In genomic region chr15:98939311-98940080, GRCh38 we compare ENCODE assay signal across 19 cellular contexts.
"Had no signal": no experiment of that assay in that cellular context is flagged by ENCODE, and none has a peak within 500 bp of the region (broad histone marks: within the 10 kb centered on the region; RNA-seq: fewer than 3 reads in every experiment).

No MANE protein-coding gene starts in this region.

- H3K9me3 Mint-ChIP-seq: nephron progenitor cell; stimulated activated naive B cell treated with anti-CD40 and anti-IgM and Interleukin-4, amounts not matched to agents 10 μg/mL and 1 μg/mL and 100 μg/mL, for 72 hours; stimulated activated naive CD8-positive, alpha-beta T cell treated with anti-CD3 and anti-CD28 coated beads, Interleukin-15, amount 100 ng/mL, for 72 hours had no signal

- H3K27me3 Mint-ChIP-seq: naive thymus-derived CD4-positive, alpha-beta T cell; stimulated activated naive B cell treated with anti-CD40 and anti-IgM and Interleukin-4, amounts not matched to agents 10 μg/mL and 1 μg/mL and 100 μg/mL, for 72 hours; stimulated activated naive CD8-positive, alpha-beta T cell treated with anti-CD3 and anti-CD28 coated beads, Interleukin-15, amount 100 ng/mL, for 72 hours had no signal

- H3K27ac Mint-ChIP-seq: nephron progenitor cell; stimulated activated naive B cell treated with anti-CD40 and anti-IgM and Interleukin-4, amounts not matched to agents 10 μg/mL and 1 μg/mL and 100 μg/mL, for 72 hours; stimulated activated naive CD8-positive, alpha-beta T cell treated with anti-CD3 and anti-CD28 coated beads, Interleukin-15, amount 100 ng/mL, for 72 hours had no signal

- H3K4me3 ChIP-seq: coronary artery, hepatocyte, lung, testis, transverse colon had no signal

- H3K27me3 ChIP-seq: hepatocyte, testis, transverse colon had no signal

- DNase-seq: effector CD8-positive, alpha-beta T cell; foreskin melanocyte; head of caudate nucleus; kidney; left cardiac atrium; left ventricle myocardium superior; mesenchymal stem cell; naive thymus-derived CD4-positive, alpha-beta T cell; nephron progenitor cell; stimulated activated CD4-positive, alpha-beta T cell treated with anti-CD3 and anti-CD28 coated beads, Interleukin-2, amount 100 ng/mL, for 24 hours; stimulated activated CD4-positive, alpha-beta T cell treated with anti-CD3 and anti-CD28 coated beads, Interleukin-4, amount 100 ng/mL, for 4 hours; stimulated activated naive B cell treated with anti-CD40 and anti-IgM and Interleukin-4, amounts not matched to agents 10 μg/mL and 1 μg/mL and 100 μg/mL, for 72 hours; stimulated activated naive CD8-positive, alpha-beta T cell treated with anti-CD3 and anti-CD28 coated beads, Interleukin-15, amount 100 ng/mL, for 72 hours; testis; transverse colon had no signal

- H3K4me1 ChIP-seq: testis had no signal

- H3K4me3 Mint-ChIP-seq: naive thymus-derived CD4-positive, alpha-beta T cell; nephron progenitor cell; stimulated activated naive B cell treated with anti-CD40 and anti-IgM and Interleukin-4, amounts not matched to agents 10 μg/mL and 1 μg/mL and 100 μg/mL, for 72 hours; stimulated activated naive CD8-positive, alpha-beta T cell treated with anti-CD3 and anti-CD28 coated beads, Interleukin-15, amount 100 ng/mL, for 72 hours had no signal

- ATAC-seq: left cardiac atrium; left ventricle myocardium superior; naive thymus-derived CD4-positive, alpha-beta T cell; sciatic nerve; stimulated activated naive B cell treated with anti-CD40 and anti-IgM and Interleukin-4, amounts not matched to agents 10 μg/mL and 1 μg/mL and 100 μg/mL, for 72 hours; stimulated activated naive CD8-positive, alpha-beta T cell treated with anti-CD3 and anti-CD28 coated beads, Interleukin-15, amount 100 ng/mL, for 72 hours had no signal

- H3K4me1 Mint-ChIP-seq: stimulated activated naive B cell treated with anti-CD40 and anti-IgM and Interleukin-4, amounts not matched to agents 10 μg/mL and 1 μg/mL and 100 μg/mL, for 72 hours had no signal

- H3K9me3 ChIP-seq: testis, transverse colon had no signal

- H3K27ac ChIP-seq: coronary artery, hepatocyte, testis, transverse colon had no signal
